In genomic region chr15:73777741-73778140, GRCh38 we compare ENCODE assay signal across 27 cellular contexts. TPM values are rescaled to one million over a fixed set of nuclear protein-coding genes. Genes with fewer than 3 reads are reported as not detected.
DNase-seq lines count a peak whose midpoint lies in the region; ATAC-seq and TF ChIP-seq lines count a peak whose summit lies in the region.
"Had no signal": no experiment of that assay in that cellular context is flagged by ENCODE, and none has a peak within 500 bp of the region (broad histone marks: within the 10 kb centered on the region; RNA-seq: fewer than 3 reads in every experiment).

No MANE protein-coding gene starts in this region.

- intact Hi-C loops in MCF 10A (cut with micrococcal nuclease): loop anchor here (5.0 kb wide), 1 partner anchor 75 kb away; no protein-coding TSS in a partner anchor
- intact Hi-C loops in breast epithelium (cut with DNase I; ENCODE audit: low total_unique reads): no loop called here
- intact Hi-C loops in left colon (cut with DNase I, micrococcal nuclease): no loop called here
- intact Hi-C loops in natural killer cell (cut with micrococcal nuclease): no loop called here

- H3K4me3 ChIP-seq in breast epithelium (no peak overlapping the region), suprapubic skin (no peak overlapping the region)
- H3K4me3 ChIP-seq: MG63, SK-N-MC had no signal

- DNase-seq in MCF 10A (ENCODE audit: unreplicated experiment) (peak; percentile 65), breast epithelium (ENCODE audit: low spot score in 2 of 2) (no peak), epithelial cell of prostate (ENCODE audit: low read depth, low spot score) (peak; percentile 95), mesothelial cell of epicardium (ENCODE audit: low spot score in 2 of 2, unreplicated experiment in 2 of 2) (no peak), suprapubic skin (ENCODE audit: low spot score in 2 of 2) (no peak), left colon (no peak), natural killer cell (no peak)
- DNase-seq: 8988T; ACHN; BE2C; CD8-positive, alpha-beta memory T cell; DMS79 treated with DMSO at 0.1 percent for 48 hours; GF-D8; KBM-7; MG63; NCI-H1105 treated with DMSO at 0.1 percent for 48 hours; NCI-H146; NCI-H1930; NCI-H2107; NCI-H446 treated with DMSO at 0.1 percent for 48 hours; NCI-H526; RPMI8226; SHP77 treated with DMSO at 0.1 percent for 48 hours had no signal

- H3K27ac Mint-ChIP-seq in MCF 10A (ENCODE audit: low read depth, unreplicated experiment) (no peak overlapping the region), mesothelial cell of epicardium (peak overlapping the region; percentile 72), natural killer cell (no peak overlapping the region)
- H3K27ac Mint-ChIP-seq: CD14-positive monocyte had no signal

- POLR2A ChIA-PET in MCF 10A (lab: Yijun Ruan, JAX): no interaction called here

- H3K4me1 Mint-ChIP-seq in MCF 10A (ENCODE audit: insufficient read depth, unreplicated experiment) (no peaks in the 10 kb centered on the region), mesothelial cell of epicardium (peaks cover 19% of the 10 kb centered on the region), natural killer cell (no peaks in the 10 kb centered on the region)
- H3K4me1 Mint-ChIP-seq: CD14-positive monocyte; CD8-positive, alpha-beta memory T cell had no signal

- H3K4me3 Mint-ChIP-seq in MCF 10A (ENCODE audit: unreplicated experiment) (no peak overlapping the region), mesothelial cell of epicardium (no peak overlapping the region), natural killer cell (no peak overlapping the region)
- H3K4me3 Mint-ChIP-seq: CD14-positive monocyte; CD8-positive, alpha-beta memory T cell had no signal

- no peaks in the 10 kb centered on the region for H3K27me3 ChIP-seq in breast epithelium
- H3K27me3 ChIP-seq in suprapubic skin: no peaks in the 10 kb centered on the region
- H3K27me3 ChIP-seq: BE2C, MG63 had no signal

- H3K27ac ChIP-seq in breast epithelium: no peak overlapping the region
- peak overlapping the region; percentile 66 for H3K27ac ChIP-seq in epithelial cell of prostate
- peak overlapping the region; percentile 41 for H3K27ac ChIP-seq in suprapubic skin
- H3K27ac ChIP-seq: SK-N-MC had no signal

- no peak for TF ChIP-seq EP300 in suprapubic skin (IDR thresholded peaks at IDR 0.05)

- no peak for TF ChIP-seq POLR2A in breast epithelium (IDR thresholded peaks at IDR 0.05)
- TF ChIP-seq POLR2A in suprapubic skin (IDR thresholded peaks at IDR 0.05): no peak

- H3K9me3 Mint-ChIP-seq in MCF 10A (ENCODE audit: unreplicated experiment) (no peaks in the 10 kb centered on the region), mesothelial cell of epicardium (no peaks in the 10 kb centered on the region), natural killer cell (no peaks in the 10 kb centered on the region)
- H3K9me3 Mint-ChIP-seq: CD14-positive monocyte; CD8-positive, alpha-beta memory T cell had no signal

- TF ChIP-seq CTCF in MCF 10A (IDR thresholded peaks at IDR 0.05; ENCODE audit: unreplicated experiment) (no peak), breast epithelium (IDR thresholded peaks at IDR 0.05) (no peak), mesothelial cell of epicardium (IDR thresholded peaks at IDR 0.05; ENCODE audit: unreplicated experiment) (no peak), suprapubic skin (IDR thresholded peaks at IDR 0.05) (no peak), natural killer cell (IDR thresholded peaks at IDR 0.05) (no peak)

- no peaks in the 10 kb centered on the region for H3K27me3 Mint-ChIP-seq in MCF 10A (ENCODE audit: insufficient read depth, unreplicated experiment)
- H3K27me3 Mint-ChIP-seq in mesothelial cell of epicardium (ENCODE audit: low read depth): no peaks in the 10 kb centered on the region
- H3K27me3 Mint-ChIP-seq in natural killer cell (ENCODE audit: low read depth in 2 of 2): peaks cover 0 to 3% of the 10 kb centered on the region in 2 donors

- no TSS peak for BruUV-seq in MCF 10A (replicated peaks; lab: Mats Ljungman, UMichigan)

- CTCF ChIA-PET in MCF 10A (lab: Yijun Ruan, JAX): no interaction called here

- no peak for ATAC-seq in left colon
- no peak for ATAC-seq in natural killer cell
- ATAC-seq in HG03045 (IDR thresholded peaks at IDR 0.05; ENCODE audit: unreplicated experiment): no peak
- ATAC-seq: HCT116 had no signal

- H3K9me3 ChIP-seq in breast epithelium: no peaks in the 10 kb centered on the region
- H3K9me3 ChIP-seq in suprapubic skin: no peaks in the 10 kb centered on the region
- H3K9me3 ChIP-seq: BE2C, MG63 had no signal

- no peaks in the 10 kb centered on the region for H3K4me1 ChIP-seq in breast epithelium
- H3K4me1 ChIP-seq in suprapubic skin: peaks cover 9% of the 10 kb centered on the region

- H3K36me3 ChIP-seq in breast epithelium (no peaks in the 10 kb centered on the region), suprapubic skin (no peaks in the 10 kb centered on the region)
- H3K36me3 ChIP-seq: BE2C, MG63 had no signal

- no peaks in the 10 kb centered on the region for H3K36me3 Mint-ChIP-seq in MCF 10A (ENCODE audit: insufficient read depth, unreplicated experiment)
- H3K36me3 Mint-ChIP-seq in mesothelial cell of epicardium: no peaks in the 10 kb centered on the region
- H3K36me3 Mint-ChIP-seq in natural killer cell: no peaks in the 10 kb centered on the region
- H3K36me3 Mint-ChIP-seq: CD14-positive monocyte; CD8-positive, alpha-beta memory T cell had no signal

RNA-seq across cellular contexts. Expression of gene INSYN1, which starts 24.6 kb away (rescaled TPM):
- total RNA-seq in MCF 10A (2022) (not detected in 2 replicates), breast epithelium (1 to 10 TPM; 1.9 to 8.3 (median 2.0) TPM), mesothelial cell of epicardium (11.7 to 13.2 TPM (median 12.7 TPM) in 3 replicates), suprapubic skin (10 to 100 TPM; 22.7 to 70.1 (median 45.7) TPM), left colon (1 to 10 TPM in 1 of 2 donors, under 1 TPM in 1; 0.82 to 1.5 TPM), natural killer cell (not detected)
- total RNA-seq: CD8-positive, alpha-beta memory T cell had no signal

Comparison
In these comparisons a context has a peak if more than half of its experiments do, and no peak if none do; other contexts are left out.
1. DNase-seq: peak in MCF 10A (single experiment) and epithelial cell of prostate (single experiment); none in breast epithelium (0 of 2), mesothelial cell of epicardium (0 of 2), suprapubic skin (0 of 2), left colon (0 of 2) and natural killer cell (single experiment).
2. H3K27ac ChIP-seq: peak in epithelial cell of prostate (single experiment) and suprapubic skin (single experiment); none in breast epithelium (0 of 2).